Comparison of ENCODE assay signal across 8 cellular contexts in the genomic region with DNA sequence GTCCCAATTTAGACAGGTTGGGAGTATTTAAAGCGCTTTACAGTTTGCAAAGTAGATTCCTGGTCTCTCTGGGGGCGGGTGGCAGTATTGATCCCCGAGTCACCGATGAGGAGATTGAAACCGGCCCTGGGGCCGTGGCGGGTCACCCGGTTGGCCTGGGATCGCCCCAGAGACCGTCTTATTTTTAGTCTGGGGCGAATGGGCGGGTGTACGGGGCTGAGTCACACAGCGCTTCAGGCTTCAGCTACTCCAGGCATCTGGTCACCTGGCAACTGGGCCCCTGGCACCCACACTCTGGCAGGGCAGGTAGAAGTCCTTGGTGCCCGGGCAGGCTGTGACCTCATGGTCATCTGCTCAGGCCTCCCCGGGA. TPM values are rescaled to one million over a fixed set of nuclear protein-coding genes. Genes with fewer than 3 reads are reported as not detected.
DNase-seq lines count a peak whose midpoint lies in the region; ATAC-seq, FAIRE-seq and TF ChIP-seq lines count a peak whose summit lies in the region.

No MANE protein-coding gene starts in this region.

- POLR2A ChIA-PET in CD4-positive, alpha-beta T cell (lab: Charles Lee): interaction anchor here (1.1 to 3.1 kb wide), 3 partner anchors 14 to 77 kb away, joined by 4 to 14 read pairs (median 8); a partner anchor contains a TSS

- CTCF ChIA-PET in CD4-positive, alpha-beta T cell (lab: Charles Lee): no interaction called here

- peaks cover 32% of the 10 kb centered on the region for H3K4me1 ChIP-seq in keratinocyte (ENCODE audit: control insufficient read depth, extremely low read depth, insufficient read depth, low read length)

- H3K4me1 Mint-ChIP-seq in CD4-positive, alpha-beta T cell (ENCODE audit: low read depth): peaks cover 45% of the 10 kb centered on the region

- peak in 2 of 10 experiments; percentile 18 to 19 for DNase-seq in CD4-positive, alpha-beta T cell
- DNase-seq in RPMI7951 (ENCODE audit: low read depth) (peak; percentile 51), cardiac fibroblast (ENCODE audit: low read depth in 2 of 2) (peak; percentile 39 to 51), keratinocyte (ENCODE audit: low read depth, low spot score) (no peak)
- DNase-seq in stimulated activated CD4-positive, alpha-beta T cell treated with anti-CD3 and anti-CD28 coated beads, Interleukin-4, amount 100 ng/mL, for 1 hour: peak; percentile 21

- peak overlapping the region; percentile 82 for H3K27ac ChIP-seq in CD4-positive, alpha-beta T cell (ENCODE audit: low read depth, low read length)
- peak overlapping the region; percentile 92 for H3K27ac ChIP-seq in keratinocyte (ENCODE audit: control insufficient read depth, insufficient read depth, low read length)

- peak; percentile 67 for FAIRE-seq in keratinocyte (lab: Jason Lieb, UNC)

- H3K9me3 Mint-ChIP-seq in CD4-positive, alpha-beta T cell: no peaks in the 10 kb centered on the region

- H4K20me1 ChIP-seq in keratinocyte (ENCODE audit: control insufficient read depth, extremely low read depth, insufficient read depth, low read length): peaks cover 6% of the 10 kb centered on the region

- ATAC-seq in CD4-positive, alpha-beta T cell (ENCODE audit: poor library complexity): no peak
- ATAC-seq in GM21717 (IDR thresholded peaks at IDR 0.05; ENCODE audit: unreplicated experiment) (peak; percentile 11), HG02870 (IDR thresholded peaks at IDR 0.05; ENCODE audit: unreplicated experiment) (no peak), HG02678 (IDR thresholded peaks at IDR 0.05; ENCODE audit: unreplicated experiment) (no peak)

- no peaks in the 10 kb centered on the region for H3K27me3 Mint-ChIP-seq in CD4-positive, alpha-beta T cell

- H3K27me3 ChIP-seq in CD4-positive, alpha-beta T cell (ENCODE audit: control insufficient read depth, insufficient read depth, low read length): no peaks in the 10 kb centered on the region
- no peaks in the 10 kb centered on the region for H3K27me3 ChIP-seq in keratinocyte (ENCODE audit: control insufficient read depth, extremely low read depth, insufficient read depth, low read length)

- peak overlapping the region; percentile 93 for H3K4me3 Mint-ChIP-seq in CD4-positive, alpha-beta T cell

- peak overlapping the region; percentile 90 for H3K27ac Mint-ChIP-seq in CD4-positive, alpha-beta T cell

- dilution Hi-C loops in keratinocyte (cut with MboI; ENCODE audit: extremely low pct_ligation_motif_present, low sequenced_read_pairs): no loop called here

- peaks cover 38% of the 10 kb centered on the region for H3K79me2 ChIP-seq in keratinocyte (ENCODE audit: control insufficient read depth, insufficient read depth, low read length)

- H3K36me3 Mint-ChIP-seq in CD4-positive, alpha-beta T cell (ENCODE audit: low read depth): peaks cover 12% of the 10 kb centered on the region

- TF ChIP-seq CTCF in CD4-positive, alpha-beta T cell (IDR thresholded peaks at IDR 0.05): no peak
- TF ChIP-seq CTCF in cardiac fibroblast (IDR thresholded peaks at IDR 0.05; ENCODE audit: low read depth, low read length) (no peak), keratinocyte (optimal IDR thresholded peaks at IDR 0.05 in 1 of 3, IDR thresholded peaks at IDR 0.05 in 1 of 3, conservative IDR thresholded peaks at IDR 0.05 in 1 of 3; ENCODE audit: extremely low read depth in 1 of 3, insufficient read depth in 2 of 3, low read length in 3 of 3) (no peak)

- H3K9me1 ChIP-seq in keratinocyte (ENCODE audit: control insufficient read depth, extremely low read depth, insufficient read depth, low read length): peaks cover 7% of the 10 kb centered on the region

- peak overlapping the region; percentile 93 for H3K9ac ChIP-seq in keratinocyte (ENCODE audit: control insufficient read depth, extremely low read depth, insufficient read depth, low read length)

- peak overlapping the region; percentile 99 for H3K4me2 ChIP-seq in keratinocyte (ENCODE audit: control insufficient read depth, extremely low read depth, insufficient read depth, low read depth, low read length)

- H2AFZ ChIP-seq in keratinocyte (ENCODE audit: control insufficient read depth, low read length): peak overlapping the region; percentile 88

- H3K9me3 ChIP-seq in CD4-positive, alpha-beta T cell (ENCODE audit: control insufficient read depth, low read length): no peaks in the 10 kb centered on the region
- H3K9me3 ChIP-seq in keratinocyte (ENCODE audit: control insufficient read depth, low read depth, low read length): no peaks in the 10 kb centered on the region

- intact Hi-C loops in CD4-positive, alpha-beta T cell (cut with DNase I, micrococcal nuclease): loop anchor here in 1 of 2 experiments (2.0 kb wide), 1 partner anchor 102 kb away; a partner anchor contains a TSS

- H3K36me3 ChIP-seq in keratinocyte (ENCODE audit: control insufficient read depth in 2 of 2, extremely low read depth in 1 of 2, insufficient read depth in 2 of 2, low read length in 2 of 2): peaks cover 17 to 25% of the 10 kb centered on the region in 2 experiments

- peak overlapping the region; percentile 68 to 96 for H3K4me3 ChIP-seq in cardiac fibroblast (replicated peaks in 1 of 2; ENCODE audit: low read depth in 2 of 2, low read length in 2 of 2)
- H3K4me3 ChIP-seq in keratinocyte (ENCODE audit: control insufficient read depth in 2 of 3, extremely low read depth in 1 of 3, insufficient read depth in 2 of 3, low read depth in 1 of 3, low read length in 3 of 3): peak overlapping the region; percentile 75 to 97 (median 90)

RNA-seq across cellular contexts. Expression of a gene that starts 0.7 kb away (rescaled TPM):
- 10 to 100 TPM; 10.7 to 14.3 TPM for total RNA-seq in CD4-positive, alpha-beta T cell
- 4.6 and 4.8 TPM in 2 replicates for total RNA-seq in RPMI7951 (2014; rRNA removed; shearing (Covaris generic))
- 7.9 to 12.8 TPM (median 9.1 TPM) in 3 replicates for polyA plus RNA-seq in keratinocyte
- polyA plus RNA-seq in keratinocyte (2011; ENCODE audit: low read depth): 5.2 TPM
- 3.8 and 9.5 TPM in 2 replicates for polyA plus RNA-seq in keratinocyte (2011; cell fraction: cytosol; rRNA removed)
- 40.0 and 41.1 TPM in 2 replicates for polyA plus RNA-seq in keratinocyte (2011; cell fraction: nucleus; rRNA removed)
- polyA plus RNA-seq in keratinocyte (2012; ENCODE audit: low replicate concordance): 11.2 and 12.3 TPM in 2 replicates
- 6.4 to 12.0 TPM (median 8.4 TPM) in 3 replicates for polyA minus RNA-seq in keratinocyte
- polyA minus RNA-seq in keratinocyte (2011; cell fraction: cytosol; rRNA and poly(A)+ RNA removed): 15.5 TPM
- polyA minus RNA-seq in keratinocyte (2011; cell fraction: nucleus; rRNA and poly(A)+ RNA removed): 29.0 and 30.2 TPM in 2 replicates

RNA-seq across cellular contexts. Expression of a gene that starts 2.6 kb away (rescaled TPM):
- 100 to 1,000 TPM; 179 to 190 TPM for total RNA-seq in CD4-positive, alpha-beta T cell
- total RNA-seq in RPMI7951 (2014; rRNA removed; shearing (Covaris generic)): 130 and 143 TPM in 2 replicates
- polyA plus RNA-seq in keratinocyte: 376 to 509 TPM (median 404 TPM) in 3 replicates
- polyA plus RNA-seq in keratinocyte (2011; ENCODE audit: low read depth): 190 TPM
- 385 and 410 TPM in 2 replicates for polyA plus RNA-seq in keratinocyte (2011; cell fraction: cytosol; rRNA removed)
- 632 and 753 TPM in 2 replicates for polyA plus RNA-seq in keratinocyte (2011; cell fraction: nucleus; rRNA removed)
- polyA plus RNA-seq in keratinocyte (2012; ENCODE audit: low replicate concordance): 196 and 509 TPM in 2 replicates
- 589 to 1,561 TPM (median 721 TPM) in 3 replicates for polyA minus RNA-seq in keratinocyte
- polyA minus RNA-seq in keratinocyte (2011; cell fraction: cytosol; rRNA and poly(A)+ RNA removed): 529 TPM
- 248 and 269 TPM in 2 replicates for polyA minus RNA-seq in keratinocyte (2011; cell fraction: nucleus; rRNA and poly(A)+ RNA removed)

RNA-seq across cellular contexts. Expression of a gene that starts 35.7 kb away (rescaled TPM):
- total RNA-seq in CD4-positive, alpha-beta T cell: 10 to 100 TPM; 10.8 to 11.6 TPM
- 12.1 and 20.0 TPM in 2 replicates for total RNA-seq in RPMI7951 (2014; rRNA removed; shearing (Covaris generic))
- 13.8 to 24.7 TPM (median 22.6 TPM) in 3 replicates for polyA plus RNA-seq in keratinocyte
- polyA plus RNA-seq in keratinocyte (2011; ENCODE audit: low read depth): 4.3 TPM
- polyA plus RNA-seq in keratinocyte (2011; cell fraction: cytosol; rRNA removed): 13.0 and 26.4 TPM in 2 replicates
- polyA plus RNA-seq in keratinocyte (2011; cell fraction: nucleus; rRNA removed): 29.1 and 37.8 TPM in 2 replicates
- 9.8 and 22.3 TPM in 2 replicates for polyA plus RNA-seq in keratinocyte (2012; ENCODE audit: low replicate concordance)
- polyA minus RNA-seq in keratinocyte: 25.2 to 45.1 TPM (median 34.6 TPM) in 3 replicates
- polyA minus RNA-seq in keratinocyte (2011; cell fraction: cytosol; rRNA and poly(A)+ RNA removed): 54.5 TPM
- 32.7 and 34.8 TPM in 2 replicates for polyA minus RNA-seq in keratinocyte (2011; cell fraction: nucleus; rRNA and poly(A)+ RNA removed)

RNA-seq across cellular contexts. Expression of a gene that starts 53.7 kb away (rescaled TPM):
- 10 to 100 TPM; 21.5 to 24.8 TPM for total RNA-seq in CD4-positive, alpha-beta T cell
- 22.7 and 27.7 TPM in 2 replicates for total RNA-seq in RPMI7951 (2014; rRNA removed; shearing (Covaris generic))
- 6.9 to 11.7 TPM (median 11.6 TPM) in 3 replicates for polyA plus RNA-seq in keratinocyte
- polyA plus RNA-seq in keratinocyte (2011; ENCODE audit: low read depth): 15.5 TPM
- 4.9 and 6.0 TPM in 2 replicates for polyA plus RNA-seq in keratinocyte (2011; cell fraction: cytosol; rRNA removed)
- 20.8 and 20.9 TPM in 2 replicates for polyA plus RNA-seq in keratinocyte (2011; cell fraction: nucleus; rRNA removed)
- polyA plus RNA-seq in keratinocyte (2012; ENCODE audit: low replicate concordance): 9.5 and 12.2 TPM in 2 replicates
- 14.9 to 35.5 TPM (median 27.4 TPM) in 3 replicates for polyA minus RNA-seq in keratinocyte
- 7.5 TPM for polyA minus RNA-seq in keratinocyte (2011; cell fraction: cytosol; rRNA and poly(A)+ RNA removed)
- polyA minus RNA-seq in keratinocyte (2011; cell fraction: nucleus; rRNA and poly(A)+ RNA removed): 18.9 and 34.7 TPM in 2 replicates

RNA-seq across cellular contexts. Expression of a gene that starts 54.0 kb away (rescaled TPM):
- 10 to 100 TPM; 52.2 to 54.5 TPM for total RNA-seq in CD4-positive, alpha-beta T cell
- total RNA-seq in RPMI7951 (2014; rRNA removed; shearing (Covaris generic)): 5.6 and 5.9 TPM in 2 replicates
- 6.2 to 12.4 TPM (median 7.8 TPM) in 3 replicates for polyA plus RNA-seq in keratinocyte
- polyA plus RNA-seq in keratinocyte (2011; ENCODE audit: low read depth): 4.8 TPM
- 7.6 and 8.8 TPM in 2 replicates for polyA plus RNA-seq in keratinocyte (2011; cell fraction: cytosol; rRNA removed)
- 19.4 and 21.3 TPM in 2 replicates for polyA plus RNA-seq in keratinocyte (2011; cell fraction: nucleus; rRNA removed)
- 9.9 and 11.1 TPM in 2 replicates for polyA plus RNA-seq in keratinocyte (2012; ENCODE audit: low replicate concordance)
- polyA minus RNA-seq in keratinocyte: 12.2 to 31.8 TPM (median 14.6 TPM) in 3 replicates
- 11.3 TPM for polyA minus RNA-seq in keratinocyte (2011; cell fraction: cytosol; rRNA and poly(A)+ RNA removed)
- 20.0 and 28.8 TPM in 2 replicates for polyA minus RNA-seq in keratinocyte (2011; cell fraction: nucleus; rRNA and poly(A)+ RNA removed)
